In the genomic region with DNA sequence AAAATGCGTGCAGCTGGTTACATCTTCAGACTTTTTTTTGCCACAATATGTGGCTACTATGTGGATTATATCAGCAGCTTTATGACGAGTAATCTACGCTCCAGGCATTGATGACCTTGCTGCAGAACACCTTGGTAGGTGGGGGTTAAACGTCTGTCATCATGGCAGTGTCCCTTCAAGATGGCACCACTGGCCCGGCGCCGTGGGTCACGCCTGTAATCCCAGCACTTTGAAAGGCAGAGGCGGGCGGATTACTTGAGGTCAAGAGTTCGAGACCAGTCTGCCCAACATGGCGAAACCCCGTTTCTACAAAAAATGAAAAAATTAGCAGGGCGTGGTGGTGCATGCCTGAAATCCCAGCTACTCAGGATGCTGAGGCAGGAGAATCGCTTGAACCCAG, we compare ENCODE assay signal across 39 cellular contexts.
"Had no signal": no experiment of that assay in that cellular context is flagged by ENCODE, and none has a peak within 500 bp of the region (broad histone marks: within the 10 kb centered on the region; RNA-seq: fewer than 3 reads in every experiment).

No MANE protein-coding gene starts in this region.

- FAIRE-seq: astrocyte, bronchial epithelial cell had no signal

- H3K27me3 Mint-ChIP-seq: activated naive CD4-positive, alpha-beta T cell treated with anti-CD3 and anti-CD28 coated beads, Interleukin-2, amount 10 ng/mL, durations not matched to agents 7 days and 5 days; activated naive CD4-positive, alpha-beta T cell treated with anti-CD3 and anti-CD28 coated beads, Interleukin-2, amount 50 U/mL, for 24 hours; activated naive CD8-positive, alpha-beta T cell; activated naive CD8-positive, alpha-beta T cell treated with anti-CD3 and anti-CD28 coated beads for 36 hours; activated naive CD8-positive, alpha-beta T cell treated with anti-CD3 and anti-CD28 coated beads, Interleukin-2, amount 10 ng/mL, durations not matched to agents 7 days and 5 days; activated naive CD8-positive, alpha-beta T cell treated with anti-CD3 and anti-CD28 coated beads, Interleukin-2, amount 50 U/mL, for 24 hours; activated T-cell treated with anti-CD3 and anti-CD28 coated beads, Interleukin-2, amount 50 U/mL, for 24 hours; activated T-helper 17 cell treated with anti-CD3 and anti-CD28 coated beads, Interleukin-2, amount 50 U/mL, for 72 hours; brain; central memory CD8-positive, alpha-beta T cell had no signal

- DNase-seq: activated effector memory CD4-positive, alpha-beta T cell treated with anti-CD3 and anti-CD28 coated beads, Interleukin-2, amount 50 U/mL, for 16 hours; activated effector memory CD4-positive, alpha-beta T cell treated with Interleukin-2 at 50 U/mL for 16 hours; activated gamma-delta T cell; activated gamma-delta T cell treated with Interleukin-2 at 50 U/mL for 16 hours; activated naive CD4-positive, alpha-beta T cell; activated naive CD4-positive, alpha-beta T cell treated with anti-CD3 and anti-CD28 coated beads for 36 hours; activated naive CD4-positive, alpha-beta T cell treated with anti-CD3 and anti-CD28 coated beads, Interleukin-2, amount 10 ng/mL, durations not matched to agents 7 days and 5 days; activated naive CD4-positive, alpha-beta T cell treated with anti-CD3 and anti-CD28 coated beads, Interleukin-2, amount 50 U/mL, for 16 hours; activated naive CD4-positive, alpha-beta T cell treated with Interleukin-2 at 50 U/mL for 16 hours; activated naive CD8-positive, alpha-beta T cell treated with anti-CD3 and anti-CD28 coated beads for 36 hours; activated naive CD8-positive, alpha-beta T cell treated with anti-CD3 and anti-CD28 coated beads, Interleukin-2, amount 10 ng/mL, durations not matched to agents 7 days and 5 days; activated naive CD8-positive, alpha-beta T cell treated with anti-CD3 and anti-CD28 coated beads, Interleukin-2, amount 50 U/mL, for 24 hours; activated T-cell treated with anti-CD3 and anti-CD28 coated beads, Interleukin-2, amount 50 U/mL, for 24 hours; activated T-cell treated with anti-CD3 and anti-CD28 coated beads, Interleukin-2, amount 50 U/mL, for 4 hours; activated T-cell treated with anti-CD3 and anti-CD28 coated beads, Interleukin-2, amount 50 U/mL, for 48 hours; activated T-cell treated with anti-CD3 and anti-CD28 coated beads, Interleukin-2, amount 50 U/mL, for 72 hours; adrenal gland; amniotic stem cell; amygdala; anterior cingulate cortex; aorta; body of pancreas; brain microvascular endothelial cell; caudate nucleus; central memory CD4-positive, alpha-beta T cell; cerebellar nuclear complex had no signal

- H3K4me3 ChIP-seq: adrenal gland, ascending aorta, body of pancreas, breast epithelium, cardiac muscle cell had no signal

- ATAC-seq: activated naive CD4-positive, alpha-beta T cell treated with anti-CD3 and anti-CD28 coated beads, Interleukin-2, amount 50 U/mL, for 72 hours; activated naive CD8-positive, alpha-beta T cell treated with anti-CD3 and anti-CD28 coated beads, Interleukin-2, amount 50 U/mL, for 24 hours; activated T-cell treated with anti-CD3 and anti-CD28 coated beads, Interleukin-2, amount 50 U/mL, for 4 hours; activated T-cell treated with anti-CD3 and anti-CD28 coated beads, Interleukin-2, amount 50 U/mL, for 72 hours; activated T-helper 17 cell treated with anti-CD3 and anti-CD28 coated beads, Interleukin-2, amount 50 U/mL, for 72 hours; body of pancreas had no signal

- H3K36me3 Mint-ChIP-seq: activated naive CD4-positive, alpha-beta T cell treated with anti-CD3 and anti-CD28 coated beads, Interleukin-2, amount 10 ng/mL, durations not matched to agents 7 days and 5 days; activated naive CD4-positive, alpha-beta T cell treated with anti-CD3 and anti-CD28 coated beads, Interleukin-2, amount 50 U/mL, for 24 hours had no signal

- H3K27ac ChIP-seq: adrenal gland, ascending aorta, body of pancreas, brain microvascular endothelial cell, breast epithelium, cardiac muscle cell had no signal

- H3K27ac Mint-ChIP-seq: activated naive CD4-positive, alpha-beta T cell treated with anti-CD3 and anti-CD28 coated beads for 36 hours; activated naive CD4-positive, alpha-beta T cell treated with anti-CD3 and anti-CD28 coated beads, Interleukin-2, amount 10 ng/mL, durations not matched to agents 7 days and 5 days; activated naive CD4-positive, alpha-beta T cell treated with anti-CD3 and anti-CD28 coated beads, Interleukin-2, amount 50 U/mL, for 24 hours; activated naive CD8-positive, alpha-beta T cell treated with anti-CD3 and anti-CD28 coated beads for 36 hours; activated naive CD8-positive, alpha-beta T cell treated with anti-CD3 and anti-CD28 coated beads, Interleukin-2, amount 50 U/mL, for 24 hours; activated T-cell treated with anti-CD3 and anti-CD28 coated beads, Interleukin-2, amount 50 U/mL, for 24 hours; activated T-helper 1 cell treated with anti-CD3 and anti-CD28 coated beads, Interleukin-12 subunit alpha, Interleukin-12 subunit beta, Interleukin-2, Interleukin-4 antibody, amounts not matched to agents 30 ng/mL and 10 ng/mL and 1 ng/mL, durations not matched to agents 14 hours and 24 hours and 36 hours; activated T-helper 17 cell treated with anti-CD3 and anti-CD28 coated beads, Interleukin-2, amount 50 U/mL, for 72 hours; activated T-helper 2 cell treated with anti-CD3 and anti-CD28 coated beads, Interferon-gamma antibody, Interleukin-2, Interleukin-4, amounts not matched to agents 10 μg/mL and 5 μg/mL and 100 μg/mL, durations not matched to agents 14 hours and 24 hours and 36 hours; brain had no signal

- H3K9me3 ChIP-seq: adrenal gland, ascending aorta, body of pancreas, breast epithelium had no signal

- H3K9me3 Mint-ChIP-seq: activated naive CD4-positive, alpha-beta T cell treated with anti-CD3 and anti-CD28 coated beads, Interleukin-2, amount 50 U/mL, for 24 hours; activated T-cell treated with anti-CD3 and anti-CD28 coated beads, Interleukin-2, amount 50 U/mL, for 72 hours; activated T-helper 1 cell treated with anti-CD3 and anti-CD28 coated beads, Interleukin-12 subunit alpha, Interleukin-12 subunit beta, Interleukin-2, Interleukin-4 antibody, amounts not matched to agents 30 ng/mL and 10 ng/mL and 1 ng/mL, durations not matched to agents 14 hours and 24 hours and 36 hours; activated T-helper 17 cell treated with anti-CD3 and anti-CD28 coated beads, Interleukin-2, amount 50 U/mL, for 72 hours; activated T-helper 2 cell treated with anti-CD3 and anti-CD28 coated beads, Interferon-gamma antibody, Interleukin-2, Interleukin-4, amounts not matched to agents 10 μg/mL and 5 μg/mL and 100 μg/mL, durations not matched to agents 14 hours and 24 hours and 36 hours; central memory CD8-positive, alpha-beta T cell had no signal

- H3K4me1 ChIP-seq: adrenal gland, body of pancreas, breast epithelium had no signal

- H3K36me3 ChIP-seq: adrenal gland, ascending aorta, brain microvascular endothelial cell, breast epithelium, cardiac muscle cell had no signal

- H3K27me3 ChIP-seq: adrenal gland, ascending aorta, body of pancreas, brain microvascular endothelial cell, breast epithelium, cardiac muscle cell had no signal

- H3K4me1 Mint-ChIP-seq: central memory CD8-positive, alpha-beta T cell had no signal

- H3K4me3 Mint-ChIP-seq: activated naive CD4-positive, alpha-beta T cell treated with anti-CD3 and anti-CD28 coated beads for 36 hours; activated naive CD4-positive, alpha-beta T cell treated with anti-CD3 and anti-CD28 coated beads, Interleukin-2, amount 10 ng/mL, durations not matched to agents 7 days and 5 days; activated naive CD4-positive, alpha-beta T cell treated with anti-CD3 and anti-CD28 coated beads, Interleukin-2, amount 50 U/mL, for 24 hours; activated naive CD8-positive, alpha-beta T cell; activated naive CD8-positive, alpha-beta T cell treated with anti-CD3 and anti-CD28 coated beads for 36 hours; activated naive CD8-positive, alpha-beta T cell treated with anti-CD3 and anti-CD28 coated beads, Interleukin-2, amount 50 U/mL, for 24 hours; activated T-cell treated with anti-CD3 and anti-CD28 coated beads, Interleukin-2, amount 50 U/mL, for 24 hours; activated T-cell treated with anti-CD3 and anti-CD28 coated beads, Interleukin-2, amount 50 U/mL, for 4 hours; activated T-cell treated with anti-CD3 and anti-CD28 coated beads, Interleukin-2, amount 50 U/mL, for 72 hours; activated T-helper 1 cell treated with anti-CD3 and anti-CD28 coated beads, Interleukin-12 subunit alpha, Interleukin-12 subunit beta, Interleukin-2, Interleukin-4 antibody, amounts not matched to agents 30 ng/mL and 10 ng/mL and 1 ng/mL, durations not matched to agents 14 hours and 24 hours and 36 hours; activated T-helper 17 cell treated with anti-CD3 and anti-CD28 coated beads, Interleukin-2, amount 50 U/mL, for 72 hours; brain; central memory CD8-positive, alpha-beta T cell had no signal
